In the genomic region with DNA sequence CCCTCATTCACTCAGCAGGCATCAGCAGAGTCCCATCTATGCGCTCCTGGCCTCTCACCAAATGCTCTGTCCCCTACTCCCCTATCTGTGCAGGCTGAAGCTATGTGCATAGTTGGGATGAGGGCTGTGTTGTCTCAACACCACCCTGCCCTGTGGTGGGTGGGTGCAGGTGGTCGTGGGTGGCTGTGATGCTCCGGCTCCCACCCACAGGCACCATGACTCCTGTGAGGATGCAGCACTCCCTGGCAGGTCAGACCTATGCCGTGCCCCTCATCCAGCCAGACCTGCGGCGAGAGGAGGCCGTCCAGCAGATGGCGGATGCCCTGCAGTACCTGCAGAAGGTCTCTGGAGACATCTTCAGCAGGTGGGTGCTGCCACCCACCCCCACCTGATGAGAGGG, we compare ENCODE assay signal across 1 cellular context.
TF ChIP-seq lines count a peak whose summit lies in the region.

No MANE protein-coding gene starts in this region.

TF ChIP-seq in HepG2, 621 proteins besides CTCF, POLR2A, EP300 and RAD21 (continued from another document):
- 0 out of 2 replicates have a peak, but pooled peaks have one; percentile 38 for TF ChIP-seq RBFOX2 (IDR thresholded peaks at IDR 0.05; ENCODE audit: low read depth, low read length)
TF ChIP-seq in HepG2: peak in this region for 3; not testable (repeated sequence) for 618.
